Comparison of ENCODE assay signal across 8 cellular contexts in the genomic region with DNA sequence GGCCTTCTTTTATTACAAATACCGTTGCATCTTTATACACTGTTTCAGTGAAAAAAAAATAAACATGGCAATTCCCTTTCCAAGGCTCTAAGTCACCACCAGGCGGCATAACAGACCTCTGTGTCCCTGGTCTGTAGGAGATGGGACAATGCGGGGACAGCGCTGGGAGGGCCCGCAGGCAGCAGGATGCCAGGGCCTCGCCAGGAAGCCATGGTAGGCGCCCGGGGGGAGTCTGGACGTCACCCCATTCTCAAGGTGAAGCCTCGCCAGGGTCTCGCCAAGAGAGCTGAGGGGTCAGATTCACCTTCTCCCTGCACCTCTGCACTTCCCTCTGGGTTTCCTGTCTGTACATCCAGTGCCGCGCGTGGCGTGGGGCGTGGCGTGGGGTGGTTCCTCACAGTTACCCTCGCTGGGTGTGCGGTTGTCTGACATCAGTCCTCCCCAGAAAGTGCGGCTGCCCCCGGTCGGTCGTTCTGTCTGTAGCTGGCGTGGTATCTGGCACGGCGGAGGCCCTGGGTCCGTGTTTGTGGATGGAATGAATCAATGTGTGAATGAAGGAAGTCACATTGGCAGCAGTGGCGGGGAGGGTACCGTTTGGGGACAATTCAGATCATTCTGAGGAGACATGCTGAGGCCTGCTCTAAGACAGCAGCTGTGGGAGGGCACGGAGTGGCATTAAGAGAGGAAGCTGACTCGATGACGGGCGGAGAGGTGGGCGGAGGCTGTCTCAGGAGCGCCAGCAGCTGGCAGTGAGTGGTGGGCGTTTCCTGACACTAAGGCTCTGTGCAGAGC. TPM values are rescaled to one million over a fixed set of nuclear protein-coding genes. Genes with fewer than 3 reads are reported as not detected.
DNase-seq lines count a peak whose midpoint lies in the region; ATAC-seq and TF ChIP-seq lines count a peak whose summit lies in the region.

No MANE protein-coding gene starts in this region.

- H3K4me3 ChIP-seq in breast epithelium, result peak overlapping the region in 2 of 3 donors; percentile 47 to 62

- H3K27ac ChIP-seq in VCaP (peak overlapping the region; percentile 94), breast epithelium (peak overlapping the region; percentile 86 to 93)

- TF ChIP-seq CTCF in CD14-positive monocyte (IDR thresholded peaks at IDR 0.05) (peak; percentile 88), VCaP (conservative IDR thresholded peaks at IDR 0.05) (peak; percentile 88), breast epithelium (IDR thresholded peaks at IDR 0.05) (peak; percentile 49 to 89 (median 83))

- H3K27me3 Mint-ChIP-seq in CD14-positive monocyte (ENCODE audit: low read depth in 3 of 3), result peaks cover 0 to 3% (median 0%) of the 10 kb centered on the region in 3 donors

- H3K27me3 ChIP-seq in breast epithelium, result no peaks in the 10 kb centered on the region

- no peak for TF ChIP-seq POLR2A in breast epithelium (IDR thresholded peaks at IDR 0.05)

- H3K4me3 Mint-ChIP-seq in CD14-positive monocyte, result peak overlapping the region; percentile 88 to 96

- peaks cover 0 to 6% of the 10 kb centered on the region in 2 donors for H3K4me1 ChIP-seq in breast epithelium

- H3K9me3 ChIP-seq in breast epithelium, result no peaks in the 10 kb centered on the region

- DNase-seq in CD14-positive monocyte (ENCODE audit: low spot score), result peak; percentile 94
- peak; percentile 82 for DNase-seq in H4 (ENCODE audit: low spot score)
- peak; percentile 42 for DNase-seq in NCI-H2081 treated with DMSO at 0.1 percent for 48 hours (lab: John Stamatoyannopoulos, UW)
- peak in 1 of 2 donors; percentile 84 for DNase-seq in breast epithelium (ENCODE audit: low spot score in 2 of 2)
- DNase-seq in left colon, result peak; percentile 81 to 82
- DNase-seq in stimulated activated CD4-positive, alpha-beta T cell treated with anti-CD3 and anti-CD28 coated beads, Interleukin-2, amount 100 ng/mL, for 4 hours (ENCODE audit: low read depth), result peak; percentile 97

- intact Hi-C loops in CD14-positive monocyte (cut with micrococcal nuclease), result loop anchor here (2.0 to 5.0 kb wide), 6 partner anchors 19 to 74 kb away; no protein-coding TSS in a partner anchor
- intact Hi-C loops in breast epithelium (cut with DNase I; ENCODE audit: low total_unique reads), result loop anchor here (10.0 kb wide), 1 partner anchor 71 kb away; no protein-coding TSS in a partner anchor
- intact Hi-C loops in left colon (cut with DNase I, micrococcal nuclease), result loop anchor here (10.0 kb wide), 1 partner anchor 71 kb away; no protein-coding TSS in a partner anchor

- H3K36me3 Mint-ChIP-seq in CD14-positive monocyte, result peaks cover 6 to 7% of the 10 kb centered on the region in 2 donors

- H3K4me1 Mint-ChIP-seq in CD14-positive monocyte, result peaks cover 70% of the 10 kb centered on the region

- H3K27ac Mint-ChIP-seq in CD14-positive monocyte, result peak overlapping the region; percentile 99 to 100 (median 100)

- peaks cover 0 to 2% (median 0%) of the 10 kb centered on the region in 7 donors for H3K9me3 Mint-ChIP-seq in CD14-positive monocyte

- ATAC-seq in left colon (peak; percentile 71), HG03039 (IDR thresholded peaks at IDR 0.05; ENCODE audit: unreplicated experiment) (no peak)

- H3K36me3 ChIP-seq in breast epithelium, result no peaks in the 10 kb centered on the region

RNA-seq across cellular contexts. Expression of a gene that starts 45.9 kb away (rescaled TPM):
- polyA plus RNA-seq in CD14-positive monocyte, result 10 to 100 TPM; 67.3 to 98.3 TPM
- 19.0 and 21.5 TPM in 2 replicates for total RNA-seq in H4 (2014; rRNA removed; shearing (Covaris generic))
- 100 to 1,000 TPM in 2 of 3 donors, 10 to 100 TPM in 1; 82.6 to 136 (median 130) TPM for total RNA-seq in breast epithelium
- total RNA-seq in left colon, result 100 to 1,000 TPM; 121 to 123 TPM
